8 cellular contexts compared by ENCODE assay signal in genomic region chr9:27539479-27540441, GRCh38.
DNase-seq lines count a peak whose midpoint lies in the region; ATAC-seq and TF ChIP-seq lines count a peak whose summit lies in the region.

No MANE protein-coding gene starts in this region.

- DNase-seq in KBM-7 = peak; percentile 18
- DNase-seq in fibroblast of pulmonary artery (ENCODE audit: low read depth) = peak; percentile 86
- DNase-seq in GM10266 (ENCODE audit: extremely low spot score) = no peak
- DNase-seq in NCI-H1105 (lab: John Stamatoyannopoulos, UW) = no peak
- no peak for DNase-seq in stimulated activated effector memory CD8-positive, alpha-beta T cell treated with anti-CD3 and anti-CD28 coated beads, Interleukin-12 subunit alpha, Interleukin-12 subunit beta, amount 100 ng/mL, for 72 hours (ENCODE audit: low spot score in 2 of 2)

- TF ChIP-seq CTCF in fibroblast of pulmonary artery (IDR thresholded peaks at IDR 0.05; ENCODE audit: low read length, missing control alignments) = no peak
- TF ChIP-seq CTCF in GM10266 (IDR thresholded peaks at IDR 0.05; ENCODE audit: control insufficient read depth, insufficient read depth, low read depth, missing control alignments) = no peak

- H3K4me1 Mint-ChIP-seq in stimulated activated effector memory CD8-positive, alpha-beta T cell treated with anti-CD3 and anti-CD28 coated beads, Interleukin-12 subunit alpha, Interleukin-12 subunit beta, amount 100 ng/mL, for 72 hours = no peaks in the 10 kb centered on the region

- H3K27ac ChIP-seq in skin epidermis = peak overlapping the region in 12 of 21 experiments; percentile 5 to 70 (median 42)

- H3K36me3 Mint-ChIP-seq in stimulated activated effector memory CD8-positive, alpha-beta T cell treated with anti-CD3 and anti-CD28 coated beads, Interleukin-12 subunit alpha, Interleukin-12 subunit beta, amount 100 ng/mL, for 72 hours = no peaks in the 10 kb centered on the region

- in situ Hi-C loops in KBM-7 (cut with MboI; ENCODE audit: low pct_unique_long_range_greater_than_20kb, low sequenced_read_pairs) = no loop called here

- no peak overlapping the region for H3K27ac Mint-ChIP-seq in stimulated activated effector memory CD8-positive, alpha-beta T cell treated with anti-CD3 and anti-CD28 coated beads, Interleukin-12 subunit alpha, Interleukin-12 subunit beta, amount 100 ng/mL, for 72 hours

- peak; percentile 44 for ATAC-seq in GM19324 (IDR thresholded peaks at IDR 0.05; ENCODE audit: low FRiP score, unreplicated experiment)
- no peak for ATAC-seq in activated CD4-positive, CD25-positive, alpha-beta regulatory T cell treated with anti-CD3 and anti-CD28 coated beads, Interleukin-2, amount 50 U/mL, for 24 hours
- ATAC-seq in stimulated activated effector memory CD8-positive, alpha-beta T cell treated with anti-CD3 and anti-CD28 coated beads, Interleukin-12 subunit alpha, Interleukin-12 subunit beta, amount 100 ng/mL, for 72 hours = no peak

- no peak overlapping the region for H3K4me3 Mint-ChIP-seq in stimulated activated effector memory CD8-positive, alpha-beta T cell treated with anti-CD3 and anti-CD28 coated beads, Interleukin-12 subunit alpha, Interleukin-12 subunit beta, amount 100 ng/mL, for 72 hours

- H3K4me3 ChIP-seq in fibroblast of pulmonary artery (replicated peaks; ENCODE audit: low read depth, low read length) (peak overlapping the region; percentile 10), skin epidermis (no peak overlapping the region)

- H3K9me3 Mint-ChIP-seq in stimulated activated effector memory CD8-positive, alpha-beta T cell treated with anti-CD3 and anti-CD28 coated beads, Interleukin-12 subunit alpha, Interleukin-12 subunit beta, amount 100 ng/mL, for 72 hours = no peaks in the 10 kb centered on the region

Comparison
In these comparisons a context has a peak if more than half of its experiments do, and no peak if none do; other contexts are left out.
1. DNase-seq: peak in KBM-7 (single experiment) and fibroblast of pulmonary artery (single experiment); none in GM10266 (single experiment), NCI-H1105 (single experiment) and stimulated activated effector memory CD8-positive, alpha-beta T cell treated with anti-CD3 and anti-CD28 coated beads, Interleukin-12 subunit alpha, Interleukin-12 subunit beta, amount 100 ng/mL, for 72 hours (0 of 2).